Comparison of ENCODE assay signal across 25 cellular contexts in the genomic region with DNA sequence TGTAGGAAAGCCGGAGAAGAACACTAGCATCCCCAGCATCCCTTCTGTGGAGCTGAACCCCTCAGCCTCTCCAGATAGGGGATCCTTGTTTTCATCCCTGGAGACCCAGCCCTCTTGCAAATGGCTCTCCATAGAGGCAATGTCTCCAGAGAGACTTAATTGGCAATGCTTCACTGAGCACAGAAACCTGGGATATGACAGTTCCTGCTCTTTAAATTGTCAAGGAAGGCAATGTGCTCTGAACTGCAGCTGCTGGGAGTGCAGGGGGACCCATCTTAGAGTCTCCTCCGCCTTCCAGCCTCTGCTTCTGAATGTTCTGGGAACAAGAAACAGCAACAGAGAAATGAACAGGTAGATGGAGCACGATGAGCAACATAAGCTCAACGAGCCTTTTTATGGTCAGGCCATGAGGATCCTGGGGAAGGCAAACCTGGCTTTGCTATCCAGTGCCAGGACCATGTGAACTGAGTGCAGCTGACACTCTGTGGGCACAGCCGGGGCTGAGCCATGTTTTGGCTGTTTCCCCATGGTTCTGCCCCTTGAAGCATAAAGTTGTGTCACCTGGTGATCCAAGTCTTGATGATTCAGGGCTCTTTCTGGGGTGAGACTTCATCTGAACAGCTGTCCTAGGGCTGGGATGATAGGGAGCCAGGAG.
"Had no signal": no experiment of that assay in that cellular context is flagged by ENCODE, and none has a peak within 500 bp of the region (broad histone marks: within the 10 kb centered on the region; RNA-seq: fewer than 3 reads in every experiment).

No MANE protein-coding gene starts in this region.

- H3K4me3 ChIP-seq: breast epithelium, SJSA1 had no signal

- H3K4me3 Mint-ChIP-seq: activated CD8-positive, alpha-beta memory T cell treated with anti-CD3 and anti-CD28 coated beads, Interleukin-2, amount 10 ng/mL, durations not matched to agents 7 days and 5 days; activated naive CD4-positive, alpha-beta T cell treated with anti-CD3 and anti-CD28 coated beads, Interleukin-2, amount 50 U/mL, for 24 hours; activated T-cell treated with anti-CD3 and anti-CD28 coated beads, Interleukin-2, amount 50 U/mL, for 24 hours; activated T-helper 1 cell treated with anti-CD3 and anti-CD28 coated beads, Interleukin-12 subunit alpha, Interleukin-12 subunit beta, Interleukin-2, Interleukin-4 antibody, amounts not matched to agents 30 ng/mL and 10 ng/mL and 1 ng/mL, durations not matched to agents 14 hours and 24 hours and 36 hours; T-helper 1 cell treated with Interleukin-12 subunit alpha and Interleukin-12 subunit beta and Interleukin-4 antibody, amounts not matched to agents 30 μg/mL and 1 μg/mL, for 36 hours; WTC11 had no signal

- H3K27ac Mint-ChIP-seq: activated CD8-positive, alpha-beta memory T cell treated with anti-CD3 and anti-CD28 coated beads, Interleukin-2, amount 10 ng/mL, durations not matched to agents 7 days and 5 days; activated naive CD4-positive, alpha-beta T cell treated with anti-CD3 and anti-CD28 coated beads, Interleukin-2, amount 50 U/mL, for 24 hours; activated T-cell treated with anti-CD3 and anti-CD28 coated beads, Interleukin-2, amount 50 U/mL, for 24 hours; activated T-helper 1 cell treated with anti-CD3 and anti-CD28 coated beads, Interleukin-12 subunit alpha, Interleukin-12 subunit beta, Interleukin-2, Interleukin-4 antibody, amounts not matched to agents 30 ng/mL and 10 ng/mL and 1 ng/mL, durations not matched to agents 14 hours and 24 hours and 36 hours; T-helper 1 cell treated with Interleukin-12 subunit alpha and Interleukin-12 subunit beta and Interleukin-4 antibody, amounts not matched to agents 30 μg/mL and 1 μg/mL, for 36 hours; WTC11 had no signal

- H3K4me1 Mint-ChIP-seq: activated CD8-positive, alpha-beta memory T cell treated with anti-CD3 and anti-CD28 coated beads, Interleukin-2, amount 10 ng/mL, durations not matched to agents 7 days and 5 days; activated naive CD4-positive, alpha-beta T cell treated with anti-CD3 and anti-CD28 coated beads, Interleukin-2, amount 50 U/mL, for 24 hours had no signal

- H3K4me1 ChIP-seq: breast epithelium, SJSA1 had no signal

- H3K9me3 Mint-ChIP-seq: activated naive CD4-positive, alpha-beta T cell treated with anti-CD3 and anti-CD28 coated beads, Interleukin-2, amount 50 U/mL, for 24 hours; activated T-cell treated with anti-CD3 and anti-CD28 coated beads, Interleukin-2, amount 50 U/mL, for 24 hours; activated T-helper 1 cell treated with anti-CD3 and anti-CD28 coated beads, Interleukin-12 subunit alpha, Interleukin-12 subunit beta, Interleukin-2, Interleukin-4 antibody, amounts not matched to agents 30 ng/mL and 10 ng/mL and 1 ng/mL, durations not matched to agents 14 hours and 24 hours and 36 hours; T-helper 1 cell treated with Interleukin-12 subunit alpha and Interleukin-12 subunit beta and Interleukin-4 antibody, amounts not matched to agents 30 μg/mL and 1 μg/mL, for 36 hours; WTC11 had no signal

- H3K36me3 Mint-ChIP-seq: activated CD8-positive, alpha-beta memory T cell treated with anti-CD3 and anti-CD28 coated beads, Interleukin-2, amount 10 ng/mL, durations not matched to agents 7 days and 5 days; activated naive CD4-positive, alpha-beta T cell treated with anti-CD3 and anti-CD28 coated beads, Interleukin-2, amount 50 U/mL, for 24 hours; WTC11 had no signal

- H3K9me3 ChIP-seq: breast epithelium, SJSA1 had no signal

- H3K27me3 Mint-ChIP-seq: activated naive CD4-positive, alpha-beta T cell treated with anti-CD3 and anti-CD28 coated beads, Interleukin-2, amount 50 U/mL, for 24 hours had no signal

- DNase-seq: activated CD4-positive, alpha-beta T cell treated with anti-CD3 and anti-CD28 coated beads for 48 hours; activated CD4-positive, alpha-beta T cell treated with anti-CD3 and anti-CD28 coated beads, Interleukin-2, amount 50 U/mL, for 48 hours; activated CD4-positive, CD25-positive, alpha-beta regulatory T cell treated with anti-CD3 and anti-CD28 coated beads, Interleukin-2, amount 50 U/mL, for 72 hours; activated CD8-positive, alpha-beta memory T cell treated with anti-CD3 and anti-CD28 coated beads, Interleukin-2, amount 10 ng/mL, durations not matched to agents 7 days and 5 days; activated effector memory CD4-positive, alpha-beta T cell treated with Interleukin-2 at 50 U/mL for 16 hours; activated naive CD4-positive, alpha-beta T cell; activated T-cell treated with anti-CD3 and anti-CD28 coated beads, Interleukin-2, amount 50 U/mL, for 24 hours; aorta; IMR-90; Kasumi-1; KBM-7; NCI-H1105 treated with DMSO at 0.1 percent for 48 hours; NCI-H146; NCI-H2029 treated with DMSO at 0.1 percent for 48 hours; NCI-H345; NCI-H510A; NCI-H526 treated with DMSO at 0.1 percent for 48 hours; PC-3; SHP77 had no signal

- H3K36me3 ChIP-seq: breast epithelium, SJSA1 had no signal
